Comparison of ENCODE assay signal across 9 cellular contexts in genomic region chr6:141488466-141488865, GRCh38.
DNase-seq lines count a peak whose midpoint lies in the region; ATAC-seq and TF ChIP-seq lines count a peak whose summit lies in the region.
"Had no signal": no experiment of that assay in that cellular context is flagged by ENCODE, and none has a peak within 500 bp of the region (broad histone marks: within the 10 kb centered on the region; RNA-seq: fewer than 3 reads in every experiment).

No MANE protein-coding gene starts in this region.

- H3K9me3 Mint-ChIP-seq in T-helper 2 cell treated with Interferon-gamma antibody and Interleukin-4, amounts not matched to agents 5 μg/mL and 100 μg/mL, for 36 hours = peaks cover 18% of the 10 kb centered on the region
- no peaks in the 10 kb centered on the region for H3K9me3 Mint-ChIP-seq in CD8-positive, alpha-beta T cell

- H3K27ac Mint-ChIP-seq in T-helper 2 cell treated with Interferon-gamma antibody and Interleukin-4, amounts not matched to agents 5 μg/mL and 100 μg/mL, for 36 hours = no peak overlapping the region
- H3K27ac Mint-ChIP-seq in CD8-positive, alpha-beta T cell = no peak overlapping the region

- no peaks in the 10 kb centered on the region for H3K27me3 Mint-ChIP-seq in T-helper 2 cell treated with Interferon-gamma antibody and Interleukin-4, amounts not matched to agents 5 μg/mL and 100 μg/mL, for 36 hours (ENCODE audit: low read depth)
- no peaks in the 10 kb centered on the region for H3K27me3 Mint-ChIP-seq in CD8-positive, alpha-beta T cell (ENCODE audit: low read depth)

- no peak overlapping the region for H3K4me3 ChIP-seq in skeletal muscle cell (ENCODE audit: low read depth, low read length)
- no peak overlapping the region for H3K4me3 ChIP-seq in CD8-positive, alpha-beta T cell (ENCODE audit: low read depth, low read length)

- no peaks in the 10 kb centered on the region for H3K27me3 ChIP-seq in CD8-positive, alpha-beta T cell (ENCODE audit: insufficient read depth, low read length)

- no peak overlapping the region for H3K27ac ChIP-seq in CD8-positive, alpha-beta T cell (ENCODE audit: low read depth, low read length)
- H3K27ac ChIP-seq: epithelial cell of prostate had no signal

- H3K4me1 Mint-ChIP-seq in T-helper 2 cell treated with Interferon-gamma antibody and Interleukin-4, amounts not matched to agents 5 μg/mL and 100 μg/mL, for 36 hours (ENCODE audit: low read depth) = peaks cover 31% of the 10 kb centered on the region
- H3K4me1 Mint-ChIP-seq in CD8-positive, alpha-beta T cell (ENCODE audit: low read depth) = peaks cover 32% of the 10 kb centered on the region

- H3K36me3 Mint-ChIP-seq in T-helper 2 cell treated with Interferon-gamma antibody and Interleukin-4, amounts not matched to agents 5 μg/mL and 100 μg/mL, for 36 hours (ENCODE audit: low read depth) = peaks cover 19% of the 10 kb centered on the region
- H3K36me3 Mint-ChIP-seq in CD8-positive, alpha-beta T cell = no peaks in the 10 kb centered on the region

- H3K9me3 ChIP-seq in CD8-positive, alpha-beta T cell (ENCODE audit: low read length) = no peaks in the 10 kb centered on the region

- CTCF ChIA-PET in CD8-positive, alpha-beta T cell (lab: Charles Lee) = no interaction called here

- no peak for DNase-seq in T-helper 2 cell treated with Interferon-gamma antibody and Interleukin-4, amounts not matched to agents 5 μg/mL and 100 μg/mL, for 36 hours (ENCODE audit: low spot score)
- DNase-seq in T-helper 2 cell = no peak
- peak; percentile 35 for DNase-seq in RPMI8226
- DNase-seq in skeletal muscle cell (ENCODE audit: low read depth) = peak; percentile 36
- DNase-seq in ACHN = no peak
- DNase-seq in CD8-positive, alpha-beta T cell = no peak
- no peak for DNase-seq in activated naive CD4-positive, alpha-beta T cell treated with anti-CD3 and anti-CD28 coated beads, Interleukin-2, amount 50 U/mL, for 16 hours

- in situ Hi-C loops in ACHN (cut with HindIII; ENCODE audit: low pct_ligation_motif_present, low pct_unique_long_range_greater_than_20kb, low sequenced_read_pairs) = no loop called here

- peak; percentile 34 for ATAC-seq in HG03097 (IDR thresholded peaks at IDR 0.05; ENCODE audit: low FRiP score, unreplicated experiment)
- ATAC-seq in CD8-positive, alpha-beta T cell = no peak

- intact Hi-C loops in CD8-positive, alpha-beta T cell (cut with DNase I, micrococcal nuclease) = loop anchor here in 1 of 2 experiments (10.0 kb wide), 1 partner anchor 656 kb away; the partner anchor contains the start of genes NMBR and VTA1

- TF ChIP-seq CTCF in CD8-positive, alpha-beta T cell (IDR thresholded peaks at IDR 0.05) = no peak

- peak overlapping the region; percentile 16 for H3K4me3 Mint-ChIP-seq in T-helper 2 cell treated with Interferon-gamma antibody and Interleukin-4, amounts not matched to agents 5 μg/mL and 100 μg/mL, for 36 hours
- no peak overlapping the region for H3K4me3 Mint-ChIP-seq in CD8-positive, alpha-beta T cell

- POLR2A ChIA-PET in CD8-positive, alpha-beta T cell (lab: Charles Lee) = no interaction called here

- H3K4me1 ChIP-seq in CD8-positive, alpha-beta T cell (ENCODE audit: insufficient read depth, low read length) = peaks cover 11% of the 10 kb centered on the region

- H3K36me3 ChIP-seq in CD8-positive, alpha-beta T cell (ENCODE audit: insufficient read depth, low read length) = no peaks in the 10 kb centered on the region

Comparison
In these comparisons a context has a peak if more than half of its experiments do, and no peak if none do; other contexts are left out.
1. DNase-seq: peak in RPMI8226 (single experiment) and skeletal muscle cell (single experiment); none in T-helper 2 cell treated with Interferon-gamma antibody and Interleukin-4, amounts not matched to agents 5 μg/mL and 100 μg/mL, for 36 hours (single experiment), T-helper 2 cell (0 of 5), ACHN (single experiment), CD8-positive, alpha-beta T cell (0 of 7) and activated naive CD4-positive, alpha-beta T cell treated with anti-CD3 and anti-CD28 coated beads, Interleukin-2, amount 50 U/mL, for 16 hours (single experiment).